23 cellular contexts compared by ENCODE assay signal in genomic region chr4:85478576-85478975, GRCh38. TPM values are rescaled to one million over a fixed set of nuclear protein-coding genes. Genes with fewer than 3 reads are reported as not detected.
A peak's percentile ranks its signal among the peaks of the same experiment; 100 is the strongest.
DNase-seq lines count a peak whose midpoint lies in the region; ATAC-seq, FAIRE-seq and TF ChIP-seq lines count a peak whose summit lies in the region.
"Had no signal": no experiment of that assay in that cellular context is flagged by ENCODE, and none has a peak within 500 bp of the region (broad histone marks: within the 10 kb centered on the region; RNA-seq: fewer than 3 reads in every experiment).

No MANE protein-coding gene starts in this region.

- peak overlapping the region; percentile 46 to 54; a peak in 3 of 6 replicates for H3K27ac ChIP-seq in A549
- H3K27ac ChIP-seq: prostate gland, upper lobe of right lung had no signal

- TF ChIP-seq CTCF in A549 (IDR thresholded peaks at IDR 0.05): no peak
- TF ChIP-seq CTCF in brain (conservative IDR thresholded peaks at IDR 0.05): no peak

- POLR2A ChIA-PET in A549 (lab: Yijun Ruan, JAX): no interaction called here

- peak overlapping the region in 1 of 5 experiments; percentile 90 for H3K27ac Mint-ChIP-seq in brain
- H3K27ac Mint-ChIP-seq: CD4-positive, alpha-beta memory T cell; immature natural killer cell; natural killer cell; T-helper 2 cell treated with Interferon-gamma antibody and Interleukin-4, amounts not matched to agents 5 μg/mL and 100 μg/mL, for 36 hours had no signal

- no peak for TF ChIP-seq RAD21 in A549 (conservative IDR thresholded peaks at IDR 0.05 in 1 of 2, IDR thresholded peaks at IDR 0.05 in 1 of 2)

- no peak for TF ChIP-seq POLR2A in A549 (IDR thresholded peaks at IDR 0.05; ENCODE audit: low read length)

- CTCF ChIA-PET in A549 (lab: Yijun Ruan, JAX): no interaction called here

- H3K4me3 ChIP-seq in A549: 0 out of 3 replicates have a peak overlapping the region, but pooled peaks have one; percentile 10
- H3K4me3 ChIP-seq: colonic mucosa, lung, prostate gland had no signal

- no peak for DNase-seq in A549 (ENCODE audit: low read depth in 1 of 2, low spot score in 1 of 2)
- DNase-seq in HS-5 (ENCODE audit: low read depth): peak; percentile 67
- peak; percentile 49 for DNase-seq in iris pigment epithelial cell (ENCODE audit: low read depth)
- DNase-seq in GOT3 (lab: John Stamatoyannopoulos, UW): no peak
- no peak for DNase-seq in NCI-H510A (lab: John Stamatoyannopoulos, UW)
- DNase-seq in NCI-H446 treated with DMSO at 0.1 percent for 48 hours (lab: John Stamatoyannopoulos, UW): no peak
- DNase-seq: activated CD4-positive, alpha-beta T cell treated with anti-CD3 and anti-CD28 coated beads for 4 hours; activated CD8-positive, alpha-beta memory T cell treated with anti-CD3 and anti-CD28 coated beads, Interleukin-2, amount 50 U/mL, for 4 hours; anterior cingulate cortex; CD4-positive, alpha-beta memory T cell; colonic mucosa; immature natural killer cell; natural killer cell; NCI-H1930; NCI-H510A treated with DMSO at 0.1 percent for 48 hours; SIG-M5; stimulated activated naive CD4-positive, alpha-beta T cell treated with Interleukin-2 at 50 U/mL for 16 hours; upper lobe of right lung had no signal

- no peaks in the 10 kb centered on the region for H3K9me3 ChIP-seq in A549
- H3K9me3 ChIP-seq: colonic mucosa, prostate gland, upper lobe of right lung had no signal

- FAIRE-seq in A549 (lab: Jason Lieb, UNC): no peak

- H3K9me3 Mint-ChIP-seq in brain: no peaks in the 10 kb centered on the region
- H3K9me3 Mint-ChIP-seq: natural killer cell; T-helper 2 cell treated with Interferon-gamma antibody and Interleukin-4, amounts not matched to agents 5 μg/mL and 100 μg/mL, for 36 hours had no signal

- WGBS in A549 (ENCODE audit: missing lambda C conversion rate): 3% methylated on average over 2 of the region's 2 CpGs

- peaks cover 34% of the 10 kb centered on the region for H3K4me1 ChIP-seq in A549
- H3K4me1 ChIP-seq: colonic mucosa, prostate gland had no signal

- peak overlapping the region; percentile 70 for H3K4me2 ChIP-seq in A549

- H3K27me3 Mint-ChIP-seq in brain: peaks cover 28% of the 10 kb centered on the region

- H3K4me1 Mint-ChIP-seq in brain: peaks cover 52% of the 10 kb centered on the region
- H3K4me1 Mint-ChIP-seq: CD4-positive, alpha-beta memory T cell; immature natural killer cell; natural killer cell had no signal

- TF ChIP-seq EP300 in A549 (IDR thresholded peaks at IDR 0.05): no peak

- peak overlapping the region in 3 of 5 experiments; percentile 44 to 89 (median 52) for H3K4me3 Mint-ChIP-seq in brain
- H3K4me3 Mint-ChIP-seq: CD4-positive, alpha-beta memory T cell; immature natural killer cell; natural killer cell; T-helper 2 cell treated with Interferon-gamma antibody and Interleukin-4, amounts not matched to agents 5 μg/mL and 100 μg/mL, for 36 hours had no signal

- no peak for ATAC-seq in A549
- no peak for ATAC-seq in GM19035 (IDR thresholded peaks at IDR 0.05; ENCODE audit: unreplicated experiment)
- ATAC-seq: natural killer cell, upper lobe of right lung had no signal

- H3K36me3 Mint-ChIP-seq in brain: no peaks in the 10 kb centered on the region
- H3K36me3 Mint-ChIP-seq: CD4-positive, alpha-beta memory T cell; natural killer cell had no signal

TF ChIP-seq in A549, 52 proteins besides CTCF, POLR2A, EP300 and RAD21:
- TF ChIP-seq ZSCAN20 (CRISPR knock-in tag; IDR thresholded peaks at IDR 0.05): no peak
- TF ChIP-seq EHMT2 (IDR thresholded peaks at IDR 0.05; ENCODE audit: low read depth): no peak
- TF ChIP-seq KDM5A (IDR thresholded peaks at IDR 0.05): no peak
- TF ChIP-seq FOXS1 (CRISPR knock-in tag; IDR thresholded peaks at IDR 0.05): no peak
- TF ChIP-seq CBX8 (IDR thresholded peaks at IDR 0.05): no peak
- TF ChIP-seq RFX5 (IDR thresholded peaks at IDR 0.05): no peak
- no peak for TF ChIP-seq NR3C1 (IDR thresholded peaks at IDR 0.05)
- TF ChIP-seq RNF2 (IDR thresholded peaks at IDR 0.05; ENCODE audit: borderline replicate concordance, low read depth): no peak

RNA-seq across cellular contexts. Expression of gene ARHGAP24, which starts 3.6 kb away (rescaled TPM):
- polyA plus RNA-seq in A549 (2011; rRNA removed) (10.6 and 12.1 TPM in 2 replicates), A549 (2017; fragmentation: RNase III; extraction: RNeasy Plus Mini Kit Qiagen cat#74134 plus additional on column Dnase treatment) (1.6 to 2.5 TPM (median 1.7 TPM) in 3 replicates), brain (ENCODE audit: insufficient read depth, low read depth, low replicate concordance) (1.6 TPM)
- 2.7 and 2.9 TPM in 2 replicates for polyA plus RNA-seq in A549 (2012; cell fraction: cytosol; rRNA removed)
- polyA plus RNA-seq in A549 (2012; cell fraction: nucleus; rRNA removed): 1.8 and 3.3 TPM in 2 replicates
- polyA minus RNA-seq in A549 (2011; rRNA and poly(A)+ RNA removed): 17.7 and 20.0 TPM in 2 replicates

Comparison
In these comparisons a context has a peak if more than half of its experiments do, and no peak if none do; other contexts are left out.
1. DNase-seq: peak in HS-5 (single experiment) and iris pigment epithelial cell (single experiment); none in A549 (0 of 2), GOT3 (single experiment), NCI-H510A (single experiment) and NCI-H446 treated with DMSO at 0.1 percent for 48 hours (single experiment).